ENCODE assay signal across 20 cellular contexts in the genomic region with DNA sequence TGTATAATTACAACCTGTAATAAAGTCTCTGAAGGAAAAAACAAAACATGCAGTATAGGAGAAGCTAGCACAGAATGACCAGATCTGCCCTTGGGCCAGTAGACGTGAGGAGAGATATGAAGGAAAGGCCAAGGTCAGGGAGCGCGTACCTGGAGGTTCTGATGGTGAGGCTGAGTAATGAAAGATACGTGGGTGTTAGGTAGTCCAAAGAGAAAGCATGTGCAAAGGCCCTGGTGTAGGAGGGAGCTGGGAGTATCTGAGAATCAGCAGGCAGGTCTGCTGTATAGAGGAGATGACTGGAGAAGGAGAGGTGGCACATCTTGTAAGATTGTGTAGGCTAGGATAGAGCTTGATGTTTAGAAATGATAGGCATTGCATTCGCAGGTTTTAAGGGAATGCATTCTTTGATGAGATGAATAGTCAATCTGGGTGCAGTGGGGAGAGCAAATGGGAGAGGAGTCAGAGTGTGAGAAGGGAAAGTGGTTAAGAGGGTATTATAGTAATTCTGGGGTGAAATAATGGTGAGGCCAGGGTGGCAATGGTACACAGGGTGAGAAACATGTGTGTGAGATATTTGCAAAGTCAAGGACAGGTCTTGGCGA.
"Had no signal": no experiment of that assay in that cellular context is flagged by ENCODE, and none has a peak within 500 bp of the region (broad histone marks: within the 10 kb centered on the region; RNA-seq: fewer than 3 reads in every experiment).

No MANE protein-coding gene starts in this region.

- ATAC-seq: left colon; left ventricle myocardium superior; naive thymus-derived CD4-positive, alpha-beta T cell had no signal

- DNase-seq: effector CD4-positive, alpha-beta T cell; endodermal cell; foreskin melanocyte; head of caudate nucleus; hippocampal formation; left colon; left ventricle myocardium superior; naive thymus-derived CD4-positive, alpha-beta T cell; nephron progenitor cell; sigmoid colon; stimulated activated CD4-positive, alpha-beta T cell treated with anti-CD3 and anti-CD28 coated beads, Interleukin-2, amount 100 ng/mL, for 24 hours; stimulated activated CD4-positive, alpha-beta T cell treated with anti-CD3 and anti-CD28 coated beads, Interleukin-4, amount 100 ng/mL, for 4 hours; stimulated activated naive CD4-positive, alpha-beta T cell; tibial artery; upper lobe of left lung; uterus had no signal

- H3K27me3 ChIP-seq: sigmoid colon, tibial artery, upper lobe of left lung, uterus had no signal

- H3K36me3 ChIP-seq: sigmoid colon, tibial artery, upper lobe of left lung, uterus had no signal

- FAIRE-seq: endothelial cell of umbilical vein had no signal

- H3K9me3 ChIP-seq: sigmoid colon, tibial artery, upper lobe of left lung, uterus had no signal

- H3K4me1 ChIP-seq: sigmoid colon, uterus had no signal

- H3K4me3 ChIP-seq: coronary artery, lung, sigmoid colon, skin epidermis, tibial artery, upper lobe of left lung, uterus had no signal

- H3K27ac ChIP-seq: coronary artery, sigmoid colon, skin epidermis, tibial artery, upper lobe of left lung, uterus had no signal
